8 cellular contexts compared by ENCODE assay signal in the genomic region with DNA sequence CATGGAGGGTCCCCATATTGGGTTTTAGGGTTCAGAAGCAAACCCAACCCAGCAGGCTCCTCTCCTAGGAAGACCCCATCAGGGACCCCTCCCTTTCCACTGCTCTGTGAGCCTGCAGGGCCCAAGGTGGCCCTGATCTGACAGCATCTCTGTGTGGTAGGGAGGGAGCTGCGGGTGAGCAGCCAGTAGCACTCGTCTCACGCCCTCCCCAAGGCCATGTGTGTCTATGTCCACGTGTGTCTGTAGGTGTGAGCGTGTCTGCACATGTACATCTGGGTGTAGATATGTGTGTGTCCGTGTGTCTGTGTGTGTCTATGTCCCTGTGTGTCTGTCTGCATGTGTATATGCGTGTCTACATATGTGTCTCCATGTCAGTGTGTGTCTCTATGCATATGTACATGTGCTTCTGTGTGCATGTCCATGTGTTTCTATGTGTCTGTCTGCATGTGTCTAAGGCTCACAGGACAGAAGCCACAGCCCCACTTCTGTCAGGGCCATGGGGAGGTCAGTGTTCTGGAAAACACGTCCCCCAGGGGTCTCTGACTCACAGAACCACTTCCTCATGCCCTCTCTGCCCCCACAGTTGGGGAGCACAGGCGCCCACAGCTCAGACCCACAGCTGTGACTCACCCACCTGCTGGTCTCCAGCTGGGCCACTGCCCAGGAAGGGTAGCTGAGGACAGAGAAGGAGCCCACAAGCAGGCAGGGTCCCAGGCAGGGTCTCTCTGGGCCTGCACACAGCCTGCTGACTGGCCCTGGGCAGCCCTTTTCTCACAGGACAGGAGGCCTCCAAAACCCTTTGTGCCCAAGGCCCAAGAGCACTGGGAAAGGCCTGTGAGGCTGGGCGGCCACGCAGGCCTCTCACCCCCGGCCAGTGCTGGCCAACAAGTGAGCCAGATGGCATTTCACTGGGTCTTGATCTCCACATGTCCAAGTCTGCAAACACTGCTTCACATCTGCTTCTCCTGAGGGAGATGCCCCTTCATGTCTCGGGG.
DNase-seq lines count a peak whose midpoint lies in the region; ATAC-seq and TF ChIP-seq lines count a peak whose summit lies in the region.

No MANE protein-coding gene starts in this region.

- no peak overlapping the region for H2BK120ac ChIP-seq in H9 (ENCODE audit: low read depth, low read length, poor library complexity, severe bottlenecking)

- H3K27me3 Mint-ChIP-seq in H9 (ENCODE audit: low read depth): no peaks in the 10 kb centered on the region
- H3K27me3 Mint-ChIP-seq in glutamatergic neuron (ENCODE audit: unreplicated experiment): peaks cover 12% of the 10 kb centered on the region

- no peak overlapping the region for H3K23ac ChIP-seq in H9 (ENCODE audit: insufficient read length, low read depth, low read length)

- no peak overlapping the region; a peak in 1 of 5 replicates for H3K4me3 Mint-ChIP-seq in H9
- peak overlapping the region; percentile 14 for H3K4me3 Mint-ChIP-seq in glutamatergic neuron (ENCODE audit: unreplicated experiment)

- H3K27ac ChIP-seq in H9 (ENCODE audit: insufficient read length, low read depth, low read length): no peak overlapping the region

- no peak overlapping the region for H2BK5ac ChIP-seq in H9 (ENCODE audit: insufficient read length, low read length)

- H3K4ac ChIP-seq in H9 (ENCODE audit: low read depth, low read length): no peak overlapping the region

- H3K14ac ChIP-seq in H9 (ENCODE audit: insufficient read depth, low read length): no peak overlapping the region

- H2BK12ac ChIP-seq in H9 (ENCODE audit: insufficient read length, low read depth, low read length): no peak overlapping the region

- no peak overlapping the region for H2AFZ ChIP-seq in H9 (ENCODE audit: low read length)

- H3K4me1 ChIP-seq in H9 (ENCODE audit: insufficient read depth, low read length): peaks cover 12% of the 10 kb centered on the region; the same call in 1 of the 2 replicates

- H3K79me2 ChIP-seq in H9 (ENCODE audit: insufficient read depth, low read length): peaks cover 6% of the 10 kb centered on the region; the same call in 1 of the 2 replicates

- no peak overlapping the region for H4K8ac ChIP-seq in H9 (replicated peaks; ENCODE audit: insufficient read length, low read depth, low read length)

- no peak overlapping the region for H2AK5ac ChIP-seq in H9 (ENCODE audit: insufficient read length, low read length)

- in situ Hi-C loops in G401 (cut with HindIII; ENCODE audit: low sequenced_read_pairs): no loop called here

- H4K20me1 ChIP-seq in H9 (ENCODE audit: control insufficient read depth, insufficient read depth, insufficient read length): no peaks in the 10 kb centered on the region

- H3K36me3 Mint-ChIP-seq in H9 (ENCODE audit: insufficient read depth in 1 of 3, low read depth in 3 of 3): peaks cover 3 to 5% (median 4%) of the 10 kb centered on the region in 3 experiments; a peak in 5 of 7 replicates
- peaks cover 3% of the 10 kb centered on the region for H3K36me3 Mint-ChIP-seq in glutamatergic neuron (ENCODE audit: unreplicated experiment)

- H3K9me3 ChIP-seq in H9 (ENCODE audit: control insufficient read depth, low read depth, low read length): no peaks in the 10 kb centered on the region

- H3K27ac Mint-ChIP-seq in H9 (peak overlapping the region; percentile 12 to 86 (median 55); a peak in 5 of 7 replicates), glutamatergic neuron (ENCODE audit: unreplicated experiment) (peak overlapping the region; percentile 67)

- no peak overlapping the region for H4K91ac ChIP-seq in H9 (ENCODE audit: insufficient read length, low read depth, low read length)

- no peak overlapping the region for H2BK20ac ChIP-seq in H9 (ENCODE audit: low read depth, low read length, poor library complexity, severe bottlenecking)

- H3T11ph ChIP-seq in H9 (ENCODE audit: low read length): no peak overlapping the region

- H3K56ac ChIP-seq in H9 (ENCODE audit: insufficient read length, low read depth, low read length): no peak overlapping the region

- no peak for DNase-seq in H9
- peak; percentile 28 for DNase-seq in UCSD-AML1 (lab: John Stamatoyannopoulos, UW; ENCODE audit: unreplicated experiment)
- DNase-seq in glutamatergic neuron: no peak
- DNase-seq in smooth muscle cell of the brain vasculature (ENCODE audit: low read depth, low spot score): peak; percentile 69
- no peak for DNase-seq in NCI-H748 (lab: John Stamatoyannopoulos, UW; ENCODE audit: unreplicated experiment)
- DNase-seq in G401 (ENCODE audit: low spot score): no peak

- ATAC-seq in GM19463 (IDR thresholded peaks at IDR 0.05; ENCODE audit: unreplicated experiment) (no peak), HG03108 (IDR thresholded peaks at IDR 0.05; ENCODE audit: unreplicated experiment) (no peak)

- peaks cover 0 to 6% of the 10 kb centered on the region in 2 experiments; a peak in 1 of 5 replicates for H3K9me3 Mint-ChIP-seq in H9
- peaks cover 17% of the 10 kb centered on the region for H3K9me3 Mint-ChIP-seq in glutamatergic neuron (ENCODE audit: unreplicated experiment)

- WGBS in H9 (ENCODE audit: extremely low coverage, insufficient read length, low lambda C conversion rate): no CpG with 5 or more reads among the region's 13 CpGs

- no peak overlapping the region for H3K9ac ChIP-seq in H9 (ENCODE audit: extremely low read depth, insufficient read length, low read length)

- H3K27me3 ChIP-seq in H9 (ENCODE audit: insufficient read depth, low read length): no peaks in the 10 kb centered on the region

- no peak overlapping the region for H2BK15ac ChIP-seq in H9 (ENCODE audit: low read depth, low read length)

- no peak overlapping the region for H3K18ac ChIP-seq in H9 (ENCODE audit: insufficient read length, low read depth, low read length)

- no peak overlapping the region for H4K5ac ChIP-seq in H9 (ENCODE audit: insufficient read length, low read depth, low read length)

- no peak overlapping the region for H3K4me2 ChIP-seq in H9 (ENCODE audit: insufficient read depth, insufficient read length, low read length)

- H3K4me1 Mint-ChIP-seq in H9 (peaks cover 63 to 69% of the 10 kb centered on the region in 2 experiments), glutamatergic neuron (ENCODE audit: low read depth, unreplicated experiment) (peaks cover 39% of the 10 kb centered on the region)

- no peaks in the 10 kb centered on the region for H3K79me1 ChIP-seq in H9 (ENCODE audit: insufficient read depth, low read depth, low read length, poor library complexity, severe bottlenecking)

- TF ChIP-seq CTCF in H9 (conservative IDR thresholded peaks at IDR 0.05) (no peak), glutamatergic neuron (IDR thresholded peaks at IDR 0.05; ENCODE audit: partially characterized antibody, unreplicated experiment) (no peak)

- H3K23me2 ChIP-seq in H9 (ENCODE audit: insufficient read length, low read depth, low read length, poor library complexity, severe bottlenecking): peaks cover under 1% of the 10 kb centered on the region

Comparison
In these comparisons a context has a peak if more than half of its experiments do, and no peak if none do; other contexts are left out.
1. DNase-seq: peak in UCSD-AML1 (single experiment) and smooth muscle cell of the brain vasculature (single experiment); none in H9 (single experiment), glutamatergic neuron (single experiment), NCI-H748 (single experiment) and G401 (single experiment).